In genomic region chr22:19361501-19362103, GRCh38 we compare ENCODE assay signal across 11 cellular contexts.
DNase-seq lines count a peak whose midpoint lies in the region; ATAC-seq and TF ChIP-seq lines count a peak whose summit lies in the region.
"Had no signal": no experiment of that assay in that cellular context is flagged by ENCODE, and none has a peak within 500 bp of the region (broad histone marks: within the 10 kb centered on the region; RNA-seq: fewer than 3 reads in every experiment).

No MANE protein-coding gene starts in this region.

- in situ Hi-C loops in transverse colon (cut with MboI; ENCODE audit: low pct_ligation_motif_present in 1 of 4, low pct_unique_long_range_greater_than_20kb in 1 of 4, low sequenced_read_pairs in 3 of 4) = no loop called here

- DNase-seq in NOMO-1 (lab: John Stamatoyannopoulos, UW; ENCODE audit: unreplicated experiment in 2 of 2) (peak; percentile 68 to 78), progenitor cell of endocrine pancreas (ENCODE audit: low spot score, unreplicated experiment) (no peak), NCI-H226 (no peak), transverse colon (no peak), NCI-H345 (lab: John Stamatoyannopoulos, UW) (no peak), NCI-H2227 (lab: John Stamatoyannopoulos, UW; ENCODE audit: unreplicated experiment) (no peak)
- DNase-seq: activated CD4-positive, alpha-beta T cell treated with anti-CD3 and anti-CD28 coated beads, Interleukin-2, amount 10 ng/mL, durations not matched to agents 24 days and 14 days; NCI-H187 treated with DMSO at 0.1 percent for 48 hours had no signal

- ATAC-seq in GM18870 (IDR thresholded peaks at IDR 0.05; ENCODE audit: unreplicated experiment) (peak; percentile 57), HG02759 (IDR thresholded peaks at IDR 0.05; ENCODE audit: unreplicated experiment) (peak; percentile 90)

- peaks cover 0 to 37% (median 22%) of the 10 kb centered on the region in 4 donors for H3K36me3 ChIP-seq in transverse colon

- intact Hi-C loops in transverse colon (cut with DNase I; ENCODE audit: low total_unique reads) = no loop called here

- H3K4me3 ChIP-seq in transverse colon = no peak overlapping the region
- H3K4me3 ChIP-seq: lung had no signal

- H3K9me3 ChIP-seq in transverse colon = no peaks in the 10 kb centered on the region

- no peaks in the 10 kb centered on the region for H3K27me3 Mint-ChIP-seq in progenitor cell of endocrine pancreas
- H3K27me3 Mint-ChIP-seq: activated CD4-positive, alpha-beta T cell treated with anti-CD3 and anti-CD28 coated beads, Interleukin-2, amount 10 ng/mL, durations not matched to agents 24 days and 14 days had no signal

- H3K27ac Mint-ChIP-seq in progenitor cell of endocrine pancreas = peak overlapping the region; percentile 59
- H3K27ac Mint-ChIP-seq: activated CD4-positive, alpha-beta T cell treated with anti-CD3 and anti-CD28 coated beads, Interleukin-2, amount 10 ng/mL, durations not matched to agents 24 days and 14 days had no signal

- peaks cover 21% of the 10 kb centered on the region for H3K36me3 Mint-ChIP-seq in progenitor cell of endocrine pancreas (ENCODE audit: insufficient read depth)

- H3K4me1 Mint-ChIP-seq in progenitor cell of endocrine pancreas (ENCODE audit: low read depth) = peaks cover 2% of the 10 kb centered on the region
- H3K4me1 Mint-ChIP-seq: activated CD4-positive, alpha-beta T cell treated with anti-CD3 and anti-CD28 coated beads, Interleukin-2, amount 10 ng/mL, durations not matched to agents 24 days and 14 days had no signal

- H3K27me3 ChIP-seq in transverse colon = no peaks in the 10 kb centered on the region

- H3K9me3 Mint-ChIP-seq in progenitor cell of endocrine pancreas (ENCODE audit: low read depth) = no peaks in the 10 kb centered on the region
- H3K9me3 Mint-ChIP-seq: activated CD4-positive, alpha-beta T cell treated with anti-CD3 and anti-CD28 coated beads, Interleukin-2, amount 10 ng/mL, durations not matched to agents 24 days and 14 days had no signal

- WGBS in transverse colon (ENCODE audit: low coverage in 1 of 2), 2 donors = 84 to 94% methylated on average over 6 to 7 of the region's 7 CpGs

- no peaks in the 10 kb centered on the region for H3K4me1 ChIP-seq in transverse colon

- TF ChIP-seq EP300 in transverse colon (IDR thresholded peaks at IDR 0.05; ENCODE audit: low read depth) = no peak

- TF ChIP-seq POLR2A in transverse colon (IDR thresholded peaks at IDR 0.05) = no peak

- TF ChIP-seq CTCF in progenitor cell of endocrine pancreas (IDR thresholded peaks at IDR 0.05; ENCODE audit: unreplicated experiment) = no peak
- TF ChIP-seq CTCF in transverse colon (IDR thresholded peaks at IDR 0.05) = no peak

- no peak overlapping the region for H3K27ac ChIP-seq in transverse colon

- H3K4me3 Mint-ChIP-seq in progenitor cell of endocrine pancreas (ENCODE audit: low read depth) = no peak overlapping the region
- H3K4me3 Mint-ChIP-seq: activated CD4-positive, alpha-beta T cell treated with anti-CD3 and anti-CD28 coated beads, Interleukin-2, amount 10 ng/mL, durations not matched to agents 24 days and 14 days had no signal

Comparison
In these comparisons a context has a peak if more than half of its experiments do, and no peak if none do; other contexts are left out.
1. DNase-seq: peak in NOMO-1 (2 of 2); none in progenitor cell of endocrine pancreas (single experiment), NCI-H226 (single experiment), transverse colon (single experiment), NCI-H345 (single experiment) and NCI-H2227 (single experiment).